1 cellular context compared by ENCODE assay signal in the genomic region with DNA sequence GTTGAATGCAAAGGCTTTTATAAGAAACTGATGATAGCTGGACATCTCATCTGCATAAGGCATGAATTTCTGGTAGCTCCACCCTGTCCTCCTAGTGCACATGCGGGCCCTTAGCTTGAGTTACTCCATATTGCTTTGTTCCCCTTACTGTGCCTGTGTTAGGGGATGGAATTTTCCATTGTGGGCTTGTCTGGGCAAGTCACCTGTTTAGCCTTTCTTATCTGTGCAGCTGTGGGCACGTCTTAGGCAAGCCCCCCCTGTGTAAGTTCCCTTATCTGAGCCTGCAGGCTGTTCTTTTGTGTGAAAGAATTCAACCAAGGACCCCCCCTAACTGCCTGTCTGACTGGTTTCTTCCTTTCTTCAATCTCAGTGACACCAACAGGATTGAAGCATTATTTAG.
TF ChIP-seq lines count a peak whose summit lies in the region.

No MANE protein-coding gene starts in this region.

TF ChIP-seq in K562, 482 proteins besides CTCF, POLR2A, EP300 and RAD21 (continued from another document and continues in another):
- TF ChIP-seq PTRF (tag; IDR thresholded peaks at IDR 0.05) (peak; percentile 92), ZNF165 (CRISPR knock-in tag; IDR thresholded peaks at IDR 0.05; ENCODE audit: borderline replicate concordance) (peak; percentile 98), NCOA1 (IDR thresholded peaks at IDR 0.05; ENCODE audit: low read depth) (peak; percentile 73; the same call in 1 of the 2 replicates), SIX5 (IDR thresholded peaks at IDR 0.05; ENCODE audit: borderline replicate concordance in 1 of 2, insufficient read depth in 1 of 2, low read depth in 1 of 2, low read length in 2 of 2) (no peak), ARID2 (IDR thresholded peaks at IDR 0.05) (no peak), ZNF699 (CRISPR knock-in tag; IDR thresholded peaks at IDR 0.05; ENCODE audit: insufficient replicate concordance) (peak; percentile 84), SNRNP70 (optimal IDR thresholded peaks at IDR 0.05; ENCODE audit: low read depth, low read length) (no peak), CHD1 (IDR thresholded peaks at IDR 0.05; ENCODE audit: low read length) (no peak), ETV5 (CRISPR knock-in tag; IDR thresholded peaks at IDR 0.05; ENCODE audit: low read depth) (no peak), STAT5A (IDR thresholded peaks at IDR 0.05; ENCODE audit: borderline replicate concordance, low read length) (peak; percentile 81), PURB (CRISPR knock-in tag; IDR thresholded peaks at IDR 0.05; ENCODE audit: low read depth) (no peak), NCOA4 (IDR thresholded peaks at IDR 0.05; ENCODE audit: partially characterized antibody) (no peak), CHCHD3 (CRISPR knock-in tag; IDR thresholded peaks at IDR 0.05) (no peak), HNRNPLL (IDR thresholded peaks at IDR 0.05; ENCODE audit: low read depth, low read length, poor library complexity, severe bottlenecking) (no peak), DPF2 (IDR thresholded peaks at IDR 0.05) (peak; percentile 92), TCF7 (IDR thresholded peaks at IDR 0.05; ENCODE audit: borderline replicate concordance) (no peak), GATAD2A (IDR thresholded peaks at IDR 0.05) (no peak), RBFOX2 (IDR thresholded peaks at IDR 0.05; ENCODE audit: low read depth, low read length) (no peak), ZNF707 (CRISPR knock-in tag; conservative IDR thresholded peaks at IDR 0.05) (peak; percentile 84), TSC22D4 (tag; IDR thresholded peaks at IDR 0.05) (no peak), ZNF695 (CRISPR knock-in tag; IDR thresholded peaks at IDR 0.05) (no peak), GATAD2B (IDR thresholded peaks at IDR 0.05; ENCODE audit: borderline replicate concordance) (no peak), ZNF444 (CRISPR knock-in tag; IDR thresholded peaks at IDR 0.05) (peak; percentile 81), RBM34 (IDR thresholded peaks at IDR 0.05; ENCODE audit: borderline replicate concordance, insufficient read depth, low read length) (no peak), KDM5B (IDR thresholded peaks at IDR 0.05; ENCODE audit: insufficient replicate concordance, low read depth, low read length) (no peak), SPI1 (IDR thresholded peaks at IDR 0.05; ENCODE audit: borderline replicate concordance, low read depth, low read length) (no peak), EZH2 (IDR thresholded peaks at IDR 0.05; ENCODE audit: borderline replicate concordance, low read depth, low read length) (no peak), MCM3 (IDR thresholded peaks at IDR 0.05) (no peak), POU5F1 (IDR thresholded peaks at IDR 0.05; ENCODE audit: borderline replicate concordance, low read depth, low read length, partially characterized antibody) (no peak), ZNF79 (CRISPR knock-in tag; IDR thresholded peaks at IDR 0.05; ENCODE audit: low read depth) (peak; percentile 89), MEIS2 (IDR thresholded peaks at IDR 0.05; ENCODE audit: partially characterized antibody) (no peak), CXXC5 (CRISPR knock-in tag; IDR thresholded peaks at IDR 0.05) (peak; percentile 96), PCBP1 (IDR thresholded peaks at IDR 0.05; ENCODE audit: low read depth, low read length, poor library complexity, severe bottlenecking) (no peak), TAL1 (IDR thresholded peaks at IDR 0.05) (peak; percentile 97), RBBP5 (IDR thresholded peaks at IDR 0.05; ENCODE audit: borderline replicate concordance, insufficient read depth, low read length, poor library complexity, severe bottlenecking) (no peak), CBFA2T3 (IDR thresholded peaks at IDR 0.05) (peak; percentile 97), ARHGAP35 (IDR thresholded peaks at IDR 0.05; ENCODE audit: partially characterized antibody) (no peak), POLR3G (IDR thresholded peaks at IDR 0.05; ENCODE audit: extremely low read depth, insufficient read length, insufficient replicate concordance) (no peak)
- TF ChIP-seq, protein P1, sequence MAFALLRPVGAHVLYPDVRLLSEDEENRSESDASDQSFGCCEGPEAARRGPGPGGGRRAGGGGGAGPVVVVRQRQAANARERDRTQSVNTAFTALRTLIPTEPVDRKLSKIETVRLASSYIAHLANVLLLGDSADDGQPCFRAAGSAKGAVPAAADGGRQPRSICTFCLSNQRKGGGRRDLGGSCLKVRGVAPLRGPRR (CRISPR knock-in tag; IDR thresholded peaks at IDR 0.05) = peak; percentile 97
- TF ChIP-seq, protein P2, sequence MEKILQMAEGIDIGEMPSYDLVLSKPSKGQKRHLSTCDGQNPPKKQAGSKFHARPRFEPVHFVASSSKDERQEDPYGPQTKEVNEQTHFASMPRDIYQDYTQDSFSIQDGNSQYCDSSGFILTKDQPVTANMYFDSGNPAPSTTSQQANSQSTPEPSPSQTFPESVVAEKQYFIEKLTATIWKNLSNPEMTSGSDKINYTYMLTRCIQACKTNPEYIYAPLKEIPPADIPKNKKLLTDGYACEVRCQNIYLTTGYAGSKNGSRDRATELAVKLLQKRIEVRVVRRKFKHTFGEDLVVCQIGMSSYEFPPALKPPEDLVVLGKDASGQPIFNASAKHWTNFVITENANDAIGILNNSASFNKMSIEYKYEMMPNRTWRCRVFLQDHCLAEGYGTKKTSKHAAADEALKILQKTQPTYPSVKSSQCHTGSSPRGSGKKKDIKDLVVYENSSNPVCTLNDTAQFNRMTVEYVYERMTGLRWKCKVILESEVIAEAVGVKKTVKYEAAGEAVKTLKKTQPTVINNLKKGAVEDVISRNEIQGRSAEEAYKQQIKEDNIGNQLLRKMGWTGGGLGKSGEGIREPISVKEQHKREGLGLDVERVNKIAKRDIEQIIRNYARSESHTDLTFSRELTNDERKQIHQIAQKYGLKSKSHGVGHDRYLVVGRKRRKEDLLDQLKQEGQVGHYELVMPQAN (IDR thresholded peaks at IDR 0.05; ENCODE audit: borderline replicate concordance) = no peak
- TF ChIP-seq, protein P3, sequence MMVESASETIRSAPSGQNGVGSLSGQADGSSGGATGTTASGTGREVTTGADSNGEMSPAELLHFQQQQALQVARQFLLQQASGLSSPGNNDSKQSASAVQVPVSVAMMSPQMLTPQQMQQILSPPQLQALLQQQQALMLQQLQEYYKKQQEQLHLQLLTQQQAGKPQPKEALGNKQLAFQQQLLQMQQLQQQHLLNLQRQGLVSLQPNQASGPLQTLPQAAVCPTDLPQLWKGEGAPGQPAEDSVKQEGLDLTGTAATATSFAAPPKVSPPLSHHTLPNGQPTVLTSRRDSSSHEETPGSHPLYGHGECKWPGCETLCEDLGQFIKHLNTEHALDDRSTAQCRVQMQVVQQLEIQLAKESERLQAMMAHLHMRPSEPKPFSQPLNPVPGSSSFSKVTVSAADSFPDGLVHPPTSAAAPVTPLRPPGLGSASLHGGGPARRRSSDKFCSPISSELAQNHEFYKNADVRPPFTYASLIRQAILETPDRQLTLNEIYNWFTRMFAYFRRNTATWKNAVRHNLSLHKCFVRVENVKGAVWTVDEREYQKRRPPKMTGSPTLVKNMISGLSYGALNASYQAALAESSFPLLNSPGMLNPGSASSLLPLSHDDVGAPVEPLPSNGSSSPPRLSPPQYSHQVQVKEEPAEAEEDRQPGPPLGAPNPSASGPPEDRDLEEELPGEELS (CRISPR knock-in tag; IDR thresholded peaks at IDR 0.05; ENCODE audit: borderline replicate concordance) = no peak
- TF ChIP-seq, protein P4, sequence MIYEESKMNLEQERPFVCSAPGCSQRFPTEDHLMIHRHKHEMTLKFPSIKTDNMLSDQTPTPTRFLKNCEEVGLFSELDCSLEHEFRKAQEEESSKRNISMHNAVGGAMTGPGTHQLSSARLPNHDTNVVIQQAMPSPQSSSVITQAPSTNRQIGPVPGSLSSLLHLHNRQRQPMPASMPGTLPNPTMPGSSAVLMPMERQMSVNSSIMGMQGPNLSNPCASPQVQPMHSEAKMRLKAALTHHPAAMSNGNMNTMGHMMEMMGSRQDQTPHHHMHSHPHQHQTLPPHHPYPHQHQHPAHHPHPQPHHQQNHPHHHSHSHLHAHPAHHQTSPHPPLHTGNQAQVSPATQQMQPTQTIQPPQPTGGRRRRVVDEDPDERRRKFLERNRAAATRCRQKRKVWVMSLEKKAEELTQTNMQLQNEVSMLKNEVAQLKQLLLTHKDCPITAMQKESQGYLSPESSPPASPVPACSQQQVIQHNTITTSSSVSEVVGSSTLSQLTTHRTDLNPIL (CRISPR knock-in tag; IDR thresholded peaks at IDR 0.05) = peak; percentile 89
- TF ChIP-seq, protein P5, sequence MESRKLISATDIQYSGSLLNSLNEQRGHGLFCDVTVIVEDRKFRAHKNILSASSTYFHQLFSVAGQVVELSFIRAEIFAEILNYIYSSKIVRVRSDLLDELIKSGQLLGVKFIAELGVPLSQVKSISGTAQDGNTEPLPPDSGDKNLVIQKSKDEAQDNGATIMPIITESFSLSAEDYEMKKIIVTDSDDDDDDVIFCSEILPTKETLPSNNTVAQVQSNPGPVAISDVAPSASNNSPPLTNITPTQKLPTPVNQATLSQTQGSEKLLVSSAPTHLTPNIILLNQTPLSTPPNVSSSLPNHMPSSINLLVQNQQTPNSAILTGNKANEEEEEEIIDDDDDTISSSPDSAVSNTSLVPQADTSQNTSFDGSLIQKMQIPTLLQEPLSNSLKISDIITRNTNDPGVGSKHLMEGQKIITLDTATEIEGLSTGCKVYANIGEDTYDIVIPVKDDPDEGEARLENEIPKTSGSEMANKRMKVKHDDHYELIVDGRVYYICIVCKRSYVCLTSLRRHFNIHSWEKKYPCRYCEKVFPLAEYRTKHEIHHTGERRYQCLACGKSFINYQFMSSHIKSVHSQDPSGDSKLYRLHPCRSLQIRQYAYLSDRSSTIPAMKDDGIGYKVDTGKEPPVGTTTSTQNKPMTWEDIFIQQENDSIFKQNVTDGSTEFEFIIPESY (CRISPR knock-in tag; IDR thresholded peaks at IDR 0.05) = no peak
- TF ChIP-seq, protein P6, sequence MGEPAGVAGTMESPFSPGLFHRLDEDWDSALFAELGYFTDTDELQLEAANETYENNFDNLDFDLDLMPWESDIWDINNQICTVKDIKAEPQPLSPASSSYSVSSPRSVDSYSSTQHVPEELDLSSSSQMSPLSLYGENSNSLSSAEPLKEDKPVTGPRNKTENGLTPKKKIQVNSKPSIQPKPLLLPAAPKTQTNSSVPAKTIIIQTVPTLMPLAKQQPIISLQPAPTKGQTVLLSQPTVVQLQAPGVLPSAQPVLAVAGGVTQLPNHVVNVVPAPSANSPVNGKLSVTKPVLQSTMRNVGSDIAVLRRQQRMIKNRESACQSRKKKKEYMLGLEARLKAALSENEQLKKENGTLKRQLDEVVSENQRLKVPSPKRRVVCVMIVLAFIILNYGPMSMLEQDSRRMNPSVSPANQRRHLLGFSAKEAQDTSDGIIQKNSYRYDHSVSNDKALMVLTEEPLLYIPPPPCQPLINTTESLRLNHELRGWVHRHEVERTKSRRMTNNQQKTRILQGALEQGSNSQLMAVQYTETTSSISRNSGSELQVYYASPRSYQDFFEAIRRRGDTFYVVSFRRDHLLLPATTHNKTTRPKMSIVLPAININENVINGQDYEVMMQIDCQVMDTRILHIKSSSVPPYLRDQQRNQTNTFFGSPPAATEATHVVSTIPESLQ (CRISPR knock-in tag; IDR thresholded peaks at IDR 0.05) = no peak
- TF ChIP-seq, protein P7, sequence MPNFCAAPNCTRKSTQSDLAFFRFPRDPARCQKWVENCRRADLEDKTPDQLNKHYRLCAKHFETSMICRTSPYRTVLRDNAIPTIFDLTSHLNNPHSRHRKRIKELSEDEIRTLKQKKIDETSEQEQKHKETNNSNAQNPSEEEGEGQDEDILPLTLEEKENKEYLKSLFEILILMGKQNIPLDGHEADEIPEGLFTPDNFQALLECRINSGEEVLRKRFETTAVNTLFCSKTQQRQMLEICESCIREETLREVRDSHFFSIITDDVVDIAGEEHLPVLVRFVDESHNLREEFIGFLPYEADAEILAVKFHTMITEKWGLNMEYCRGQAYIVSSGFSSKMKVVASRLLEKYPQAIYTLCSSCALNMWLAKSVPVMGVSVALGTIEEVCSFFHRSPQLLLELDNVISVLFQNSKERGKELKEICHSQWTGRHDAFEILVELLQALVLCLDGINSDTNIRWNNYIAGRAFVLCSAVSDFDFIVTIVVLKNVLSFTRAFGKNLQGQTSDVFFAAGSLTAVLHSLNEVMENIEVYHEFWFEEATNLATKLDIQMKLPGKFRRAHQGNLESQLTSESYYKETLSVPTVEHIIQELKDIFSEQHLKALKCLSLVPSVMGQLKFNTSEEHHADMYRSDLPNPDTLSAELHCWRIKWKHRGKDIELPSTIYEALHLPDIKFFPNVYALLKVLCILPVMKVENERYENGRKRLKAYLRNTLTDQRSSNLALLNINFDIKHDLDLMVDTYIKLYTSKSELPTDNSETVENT (CRISPR knock-in tag; IDR thresholded peaks at IDR 0.05) = no peak
- TF ChIP-seq, protein P8, sequence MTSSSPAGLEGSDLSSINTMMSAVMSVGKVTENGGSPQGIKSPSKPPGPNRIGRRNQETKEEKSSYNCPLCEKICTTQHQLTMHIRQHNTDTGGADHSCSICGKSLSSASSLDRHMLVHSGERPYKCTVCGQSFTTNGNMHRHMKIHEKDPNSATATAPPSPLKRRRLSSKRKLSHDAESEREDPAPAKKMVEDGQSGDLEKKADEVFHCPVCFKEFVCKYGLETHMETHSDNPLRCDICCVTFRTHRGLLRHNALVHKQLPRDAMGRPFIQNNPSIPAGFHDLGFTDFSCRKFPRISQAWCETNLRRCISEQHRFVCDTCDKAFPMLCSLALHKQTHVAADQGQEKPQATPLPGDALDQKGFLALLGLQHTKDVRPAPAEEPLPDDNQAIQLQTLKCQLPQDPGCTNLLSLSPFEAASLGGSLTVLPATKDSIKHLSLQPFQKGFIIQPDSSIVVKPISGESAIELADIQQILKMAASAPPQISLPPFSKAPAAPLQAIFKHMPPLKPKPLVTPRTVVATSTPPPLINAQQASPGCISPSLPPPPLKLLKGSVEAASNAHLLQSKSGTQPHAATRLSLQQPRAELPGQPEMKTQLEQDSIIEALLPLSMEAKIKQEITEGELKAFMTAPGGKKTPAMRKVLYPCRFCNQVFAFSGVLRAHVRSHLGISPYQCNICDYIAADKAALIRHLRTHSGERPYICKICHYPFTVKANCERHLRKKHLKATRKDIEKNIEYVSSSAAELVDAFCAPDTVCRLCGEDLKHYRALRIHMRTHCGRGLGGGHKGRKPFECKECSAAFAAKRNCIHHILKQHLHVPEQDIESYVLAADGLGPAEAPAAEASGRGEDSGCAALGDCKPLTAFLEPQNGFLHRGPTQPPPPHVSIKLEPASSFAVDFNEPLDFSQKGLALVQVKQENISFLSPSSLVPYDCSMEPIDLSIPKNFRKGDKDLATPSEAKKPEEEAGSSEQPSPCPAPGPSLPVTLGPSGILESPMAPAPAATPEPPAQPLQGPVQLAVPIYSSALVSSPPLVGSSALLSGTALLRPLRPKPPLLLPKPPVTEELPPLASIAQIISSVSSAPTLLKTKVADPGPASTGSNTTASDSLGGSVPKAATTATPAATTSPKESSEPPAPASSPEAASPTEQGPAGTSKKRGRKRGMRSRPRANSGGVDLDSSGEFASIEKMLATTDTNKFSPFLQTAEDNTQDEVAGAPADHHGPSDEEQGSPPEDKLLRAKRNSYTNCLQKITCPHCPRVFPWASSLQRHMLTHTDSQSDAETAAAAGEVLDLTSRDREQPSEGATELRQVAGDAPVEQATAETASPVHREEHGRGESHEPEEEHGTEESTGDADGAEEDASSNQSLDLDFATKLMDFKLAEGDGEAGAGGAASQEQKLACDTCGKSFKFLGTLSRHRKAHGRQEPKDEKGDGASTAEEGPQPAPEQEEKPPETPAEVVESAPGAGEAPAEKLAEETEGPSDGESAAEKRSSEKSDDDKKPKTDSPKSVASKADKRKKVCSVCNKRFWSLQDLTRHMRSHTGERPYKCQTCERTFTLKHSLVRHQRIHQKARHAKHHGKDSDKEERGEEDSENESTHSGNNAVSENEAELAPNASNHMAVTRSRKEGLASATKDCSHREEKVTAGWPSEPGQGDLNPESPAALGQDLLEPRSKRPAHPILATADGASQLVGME (CRISPR knock-in tag; IDR thresholded peaks at IDR 0.05) = peak; percentile 98
